ENCODE assay signal across 13 cellular contexts in the genomic region with DNA sequence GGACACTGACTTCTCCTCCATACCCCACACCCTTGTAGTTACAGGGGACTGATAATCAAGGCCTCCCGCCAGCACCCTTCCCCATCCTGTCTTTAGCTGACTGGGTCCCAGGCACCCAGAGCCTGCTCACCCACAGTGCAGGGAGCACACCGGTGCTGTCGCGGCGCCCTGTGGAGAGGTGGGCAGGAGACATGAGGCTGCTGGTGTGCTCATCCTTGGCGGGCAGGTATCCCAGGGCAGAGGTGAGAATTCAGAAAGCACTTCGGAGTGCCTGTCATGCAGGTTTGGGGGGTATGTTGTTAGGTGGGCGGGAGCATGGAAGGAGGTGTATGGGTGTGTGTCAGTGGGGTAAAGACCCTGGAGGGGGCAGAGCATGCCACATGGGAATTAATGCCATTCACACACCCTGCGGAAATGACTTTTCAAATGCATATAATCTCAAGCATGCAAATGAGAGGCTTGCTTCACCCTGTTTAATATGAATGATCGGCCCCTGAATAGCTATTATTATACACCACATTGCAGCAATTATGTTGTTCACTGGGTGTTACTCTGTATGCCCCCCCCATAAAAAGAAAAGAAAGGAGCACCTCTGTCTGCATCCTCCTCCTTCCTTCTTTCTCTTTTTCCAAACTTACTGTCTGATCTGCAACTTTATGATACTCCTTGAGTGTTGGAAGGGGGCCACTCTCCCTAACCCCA. TPM values are rescaled to one million over a fixed set of nuclear protein-coding genes. Genes with fewer than 3 reads are reported as not detected.
DNase-seq lines count a peak whose midpoint lies in the region; ATAC-seq and TF ChIP-seq lines count a peak whose summit lies in the region.
"Had no signal": no experiment of that assay in that cellular context is flagged by ENCODE, and none has a peak within 500 bp of the region (broad histone marks: within the 10 kb centered on the region; RNA-seq: fewer than 3 reads in every experiment).

No MANE protein-coding gene starts in this region.

- H3K27me3 ChIP-seq in right lobe of liver = no peaks in the 10 kb centered on the region

- H3K9me3 ChIP-seq in HEK293 (ENCODE audit: control insufficient read depth, insufficient read depth, low read depth, low read length) = no peaks in the 10 kb centered on the region
- H3K9me3 ChIP-seq in right lobe of liver = no peaks in the 10 kb centered on the region

- POLR2A ChIA-PET in HEK293 (lab: Yijun Ruan, JAX) = interaction anchor here (1.2 kb wide), 1 partner anchor 15 kb away, joined by 3 read pairs; no protein-coding TSS in a partner anchor
- POLR2A ChIA-PET in WTC11 (lab: Charles Lee) = interaction anchor here (1.9 kb wide), 1 partner anchor 10 kb away, joined by 4 read pairs; no protein-coding TSS in a partner anchor
- POLR2A ChIA-PET in MCF 10A (lab: Yijun Ruan, JAX) = no interaction called here
- POLR2A ChIA-PET in activated CD4-positive, alpha-beta memory T cell treated with anti-CD3 and anti-CD28 coated beads for 36 hours (lab: Charles Lee) = no interaction called here

- ATAC-seq in WTC11 (peak; percentile 13), right lobe of liver (no peak)
- no peak for ATAC-seq in activated T-cell treated with anti-CD3 and anti-CD28 coated beads, Interleukin-2, amount 50 U/mL, for 4 hours

- TF ChIP-seq CTCF in HEK293 (tag by site-specific recombination; IDR thresholded peaks at IDR 0.05) (no peak), WTC11 (IDR thresholded peaks at IDR 0.05) (no peak), right lobe of liver (IDR thresholded peaks at IDR 0.05) (no peak), MCF 10A (IDR thresholded peaks at IDR 0.05; ENCODE audit: unreplicated experiment) (no peak)

- WGBS in right lobe of liver (ENCODE audit: insufficient coverage, low coverage, low lambda C conversion rate, missing lambda C conversion rate) = 95% methylated on average over 5 of the region's 10 CpGs

- H3K4me3 ChIP-seq in HEK293 (ENCODE audit: low read depth, low read length) = no peak overlapping the region
- no peak overlapping the region for H3K4me3 ChIP-seq in right lobe of liver

- intact Hi-C loops in right lobe of liver (cut with DNase I) = no loop called here
- intact Hi-C loops in MCF 10A (cut with micrococcal nuclease) = no loop called here
- intact Hi-C loops in activated CD4-positive, alpha-beta memory T cell treated with anti-CD3 and anti-CD28 coated beads for 36 hours (cut with micrococcal nuclease) = loop anchor here (1.0 kb wide), 1 partner anchor 30 kb away; no protein-coding TSS in a partner anchor

- BruUV-seq in MCF 10A (replicated peaks; lab: Mats Ljungman, UMichigan) = no TSS peak

- H3K4me3 Mint-ChIP-seq in WTC11 (peak overlapping the region; percentile 79), MCF 10A (ENCODE audit: unreplicated experiment) (no peak overlapping the region)
- H3K4me3 Mint-ChIP-seq in activated CD4-positive, alpha-beta memory T cell treated with anti-CD3 and anti-CD28 coated beads for 36 hours = no peak overlapping the region
- no peak overlapping the region for H3K4me3 Mint-ChIP-seq in activated T-cell treated with anti-CD3 and anti-CD28 coated beads, Interleukin-2, amount 50 U/mL, for 4 hours

- H3K9me3 Mint-ChIP-seq in WTC11 (no peaks in the 10 kb centered on the region), MCF 10A (ENCODE audit: unreplicated experiment) (no peaks in the 10 kb centered on the region)
- H3K9me3 Mint-ChIP-seq in activated CD4-positive, alpha-beta memory T cell treated with anti-CD3 and anti-CD28 coated beads for 36 hours = no peaks in the 10 kb centered on the region
- no peaks in the 10 kb centered on the region for H3K9me3 Mint-ChIP-seq in activated T-cell treated with anti-CD3 and anti-CD28 coated beads, Interleukin-2, amount 50 U/mL, for 4 hours
- H3K9me3 Mint-ChIP-seq: activated T-helper 2 cell treated with anti-CD3 and anti-CD28 coated beads, Interferon-gamma antibody, Interleukin-2, Interleukin-4, amounts not matched to agents 10 μg/mL and 5 μg/mL and 100 μg/mL, durations not matched to agents 14 hours and 24 hours and 36 hours had no signal

- H3K36me3 ChIP-seq in HEK293 (ENCODE audit: control insufficient read depth in 2 of 2, insufficient read depth in 1 of 2, low read length in 2 of 2) (peaks cover 0 to 25% of the 10 kb centered on the region in 2 experiments), right lobe of liver (peaks cover 0 to 7% (median 3%) of the 10 kb centered on the region in 4 donors)

- no peak for TF ChIP-seq POLR2A in right lobe of liver (IDR thresholded peaks at IDR 0.05)

- H3K36me3 Mint-ChIP-seq in WTC11 (peaks cover 14% of the 10 kb centered on the region), MCF 10A (ENCODE audit: insufficient read depth, unreplicated experiment) (peaks cover under 1% of the 10 kb centered on the region)
- peaks cover 11% of the 10 kb centered on the region for H3K36me3 Mint-ChIP-seq in activated CD4-positive, alpha-beta memory T cell treated with anti-CD3 and anti-CD28 coated beads for 36 hours
- peaks cover 9% of the 10 kb centered on the region for H3K36me3 Mint-ChIP-seq in activated T-cell treated with anti-CD3 and anti-CD28 coated beads, Interleukin-2, amount 50 U/mL, for 4 hours (ENCODE audit: insufficient read depth)

- CTCF ChIA-PET in HEK293 (lab: Yijun Ruan, JAX) (interaction anchor here (0.7 kb wide), 1 partner anchor 29 kb away, joined by 4 read pairs; no protein-coding TSS in a partner anchor), WTC11 (lab: Charles Lee) (interaction anchor here (0.8 to 4.6 kb wide), 10 partner anchors 10 to 194 kb away, joined by 3 to 22 read pairs (median 6); no protein-coding TSS in a partner anchor), MCF 10A (lab: Yijun Ruan, JAX) (no interaction called here)
- CTCF ChIA-PET in activated CD4-positive, alpha-beta memory T cell treated with anti-CD3 and anti-CD28 coated beads for 36 hours (lab: Charles Lee) = interaction anchor here (1.4 to 1.5 kb wide), 2 partner anchors 30 to 138 kb away, joined by 4 to 5 read pairs; no protein-coding TSS in a partner anchor

- no peak for DNase-seq in WTC11 (ENCODE audit: low spot score)
- DNase-seq in right lobe of liver = peak in 1 of 3 donors; percentile 46
- no peak for DNase-seq in COLO668 (lab: John Stamatoyannopoulos, UW; ENCODE audit: unreplicated experiment)
- no peak for DNase-seq in MCF 10A (ENCODE audit: unreplicated experiment)
- no peak for DNase-seq in activated CD4-positive, alpha-beta memory T cell treated with anti-CD3 and anti-CD28 coated beads for 36 hours
- DNase-seq in activated T-cell treated with anti-CD3 and anti-CD28 coated beads, Interleukin-2, amount 50 U/mL, for 4 hours = no peak
- DNase-seq: DMS79 treated with DMSO at 0.1 percent for 48 hours; IMR-90; NCI-H2081; NCI-H510A; stimulated activated CD4-positive, alpha-beta T cell treated with anti-CD3 and anti-CD28 coated beads, Interleukin-4, amount 100 ng/mL, for 1 hour had no signal

- no peak overlapping the region for H3K27ac ChIP-seq in HEK293 (ENCODE audit: extremely low read depth, low read depth, low read length)
- H3K27ac ChIP-seq in right lobe of liver = peak overlapping the region in 2 of 3 donors; percentile 54 to 59

- H3K4me1 ChIP-seq in HEK293 (ENCODE audit: control insufficient read depth, insufficient read depth, low read length) = 0 out of 2 replicates have a peak, but pooled peaks cover 2% of the 10 kb centered on the region
- H3K4me1 ChIP-seq in right lobe of liver = peaks cover 0 to 51% (median 18%) of the 10 kb centered on the region in 4 donors

- H3K27me3 Mint-ChIP-seq in WTC11 (ENCODE audit: low read depth) = peaks cover 28% of the 10 kb centered on the region
- H3K27me3 Mint-ChIP-seq in MCF 10A (ENCODE audit: insufficient read depth, unreplicated experiment) = no peaks in the 10 kb centered on the region
- no peaks in the 10 kb centered on the region for H3K27me3 Mint-ChIP-seq in activated CD4-positive, alpha-beta memory T cell treated with anti-CD3 and anti-CD28 coated beads for 36 hours
- no peaks in the 10 kb centered on the region for H3K27me3 Mint-ChIP-seq in activated T-cell treated with anti-CD3 and anti-CD28 coated beads, Interleukin-2, amount 50 U/mL, for 4 hours (ENCODE audit: low read depth)

- peaks cover 62% of the 10 kb centered on the region for H3K4me1 Mint-ChIP-seq in WTC11
- no peaks in the 10 kb centered on the region for H3K4me1 Mint-ChIP-seq in MCF 10A (ENCODE audit: insufficient read depth, unreplicated experiment)
- H3K4me1 Mint-ChIP-seq in activated CD4-positive, alpha-beta memory T cell treated with anti-CD3 and anti-CD28 coated beads for 36 hours (ENCODE audit: low read depth) = peaks cover 26% of the 10 kb centered on the region
- H3K4me1 Mint-ChIP-seq in activated T-cell treated with anti-CD3 and anti-CD28 coated beads, Interleukin-2, amount 50 U/mL, for 4 hours (ENCODE audit: low read depth) = peaks cover 19% of the 10 kb centered on the region

- H3K27ac Mint-ChIP-seq in WTC11 (peak overlapping the region; percentile 84), MCF 10A (ENCODE audit: low read depth, unreplicated experiment) (no peak overlapping the region)
- no peak overlapping the region for H3K27ac Mint-ChIP-seq in activated CD4-positive, alpha-beta memory T cell treated with anti-CD3 and anti-CD28 coated beads for 36 hours
- H3K27ac Mint-ChIP-seq: activated T-helper 2 cell treated with anti-CD3 and anti-CD28 coated beads, Interferon-gamma antibody, Interleukin-2, Interleukin-4, amounts not matched to agents 10 μg/mL and 5 μg/mL and 100 μg/mL, durations not matched to agents 14 hours and 24 hours and 36 hours had no signal

TF ChIP-seq in HEK293, 187 proteins besides CTCF, POLR2A, EP300 and RAD21:
- TF ChIP-seq ZIC2 (tag by site-specific recombination; IDR thresholded peaks at IDR 0.05) (peak; percentile 54; the same call in 1 of the 2 replicates), KLF8 (tag by site-specific recombination; IDR thresholded peaks at IDR 0.05) (no peak)

TF ChIP-seq in WTC11, 78 proteins besides CTCF, POLR2A, EP300 and RAD21 (continues in another document):
- TF ChIP-seq CREM (CRISPR knock-in tag; IDR thresholded peaks at IDR 0.05) (0 out of 2 replicates have a peak, but pooled peaks have one; percentile 13), ZNF423 (CRISPR knock-in tag; IDR thresholded peaks at IDR 0.05) (peak; percentile 50; the same call in 1 of the 2 replicates), FOXP1 (CRISPR knock-in tag; IDR thresholded peaks at IDR 0.05; ENCODE audit: borderline replicate concordance) (no peak)

RNA-seq across cellular contexts. Expression of gene FOXP4, which starts 15.9 kb away (rescaled TPM):
- total RNA-seq in WTC11 (2021) = 19.5 to 36.6 TPM (median 19.8 TPM) in 3 replicates
- 10 to 100 TPM; 12.6 to 19.2 (median 14.9) TPM for total RNA-seq in right lobe of liver
- total RNA-seq in MCF 10A (2022) = 16.5 and 18.4 TPM in 2 replicates
- 10 to 100 TPM; 19.5 to 21.6 TPM for total RNA-seq in activated CD4-positive, alpha-beta memory T cell treated with anti-CD3 and anti-CD28 coated beads for 36 hours
- total RNA-seq in activated T-cell treated with anti-CD3 and anti-CD28 coated beads, Interleukin-2, amount 50 U/mL, for 4 hours = 10 to 100 TPM; 23.0 to 38.6 (median 28.2) TPM

Comparison
In these comparisons a context has a peak if more than half of its experiments do, and no peak if none do; other contexts are left out.
1. POLR2A ChIA-PET loops: an anchor here in HEK293 (1.2 kb wide) and WTC11 (1.9 kb wide); none called in MCF 10A and activated CD4-positive, alpha-beta memory T cell treated with anti-CD3 and anti-CD28 coated beads for 36 hours.
2. Of the 8 proteins assayed by ChIP-seq in both HEK293 and WTC11: peak only in HEK293: none; only in WTC11: ZNF423; in both: none; in neither: 7.